ENCODE assay signal across 26 cellular contexts in the genomic region with DNA sequence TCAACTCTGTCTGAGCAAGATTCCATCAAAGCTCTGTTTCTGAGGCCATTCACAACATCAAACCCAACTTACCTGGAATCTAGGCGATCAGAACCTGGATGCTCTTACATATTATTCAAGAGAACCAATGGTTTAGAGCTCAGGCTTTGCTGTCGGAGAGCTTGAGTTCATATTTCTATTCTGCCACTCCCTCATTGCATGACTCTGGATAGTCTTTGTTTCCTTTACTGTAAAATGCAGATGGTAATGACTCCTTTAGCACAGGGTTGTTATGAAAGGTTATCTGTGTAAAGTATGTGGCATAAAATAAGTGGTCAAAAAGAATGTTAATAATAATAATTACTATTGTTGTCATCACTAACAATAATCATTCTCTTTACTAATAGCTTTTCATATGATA.
"Had no signal": no experiment of that assay in that cellular context is flagged by ENCODE, and none has a peak within 500 bp of the region (broad histone marks: within the 10 kb centered on the region; RNA-seq: fewer than 3 reads in every experiment).

No MANE protein-coding gene starts in this region.

- H3K27me3 ChIP-seq: brain microvascular endothelial cell, gastroesophageal sphincter, ovary, stomach, thyroid gland had no signal

- DNase-seq: activated CD8-positive, alpha-beta memory T cell treated with anti-CD3 and anti-CD28 coated beads, Interleukin-2, amount 10 ng/mL, durations not matched to agents 7 days and 5 days; activated CD8-positive, alpha-beta T cell treated with anti-CD3 and anti-CD28 coated beads, Interleukin-2, amount 10 ng/mL, durations not matched to agents 7 days and 5 days; activated effector memory CD4-positive, alpha-beta T cell treated with Interleukin-2 at 50 U/mL for 16 hours; activated naive CD4-positive, alpha-beta T cell treated with Interleukin-2 at 50 U/mL for 16 hours; activated naive CD8-positive, alpha-beta T cell treated with anti-CD3 and anti-CD28 coated beads, Interleukin-2, amount 10 ng/mL, durations not matched to agents 7 days and 5 days; amniotic stem cell; brain microvascular endothelial cell; central memory CD4-positive, alpha-beta T cell; endodermal cell; hypothalamus; immature natural killer cell; kidney; naive thymus-derived CD4-positive, alpha-beta T cell; ovary; retina; stimulated activated CD4-positive, alpha-beta T cell treated with anti-CD3 and anti-CD28 coated beads, Interleukin-15, amount 100 ng/mL, for 24 hours; stimulated activated CD4-positive, alpha-beta T cell treated with anti-CD3 and anti-CD28 coated beads, Interleukin-2, amount 100 ng/mL, for 24 hours; stimulated activated naive B cell treated with anti-CD40 and anti-IgM and Interleukin-4, amounts not matched to agents 10 μg/mL and 1 μg/mL and 100 μg/mL, for 72 hours; stomach; T-helper 2 cell; thyroid gland had no signal

- H3K4me3 Mint-ChIP-seq: activated CD8-positive, alpha-beta memory T cell treated with anti-CD3 and anti-CD28 coated beads, Interleukin-2, amount 10 ng/mL, durations not matched to agents 7 days and 5 days; activated CD8-positive, alpha-beta T cell treated with anti-CD3 and anti-CD28 coated beads, Interleukin-2, amount 10 ng/mL, durations not matched to agents 7 days and 5 days; activated naive CD8-positive, alpha-beta T cell treated with anti-CD3 and anti-CD28 coated beads, Interleukin-2, amount 10 ng/mL, durations not matched to agents 7 days and 5 days; dendritic cell treated with granulocyte-macrophage colony-stimulating factor and Interleukin-4, amounts not matched to agents 40 ng/mL and 50 ng/mL, for 4 days; endodermal cell; immature natural killer cell; mesothelial cell of epicardium; naive thymus-derived CD4-positive, alpha-beta T cell; stimulated activated naive B cell treated with anti-CD40 and anti-IgM and Interleukin-4, amounts not matched to agents 10 μg/mL and 1 μg/mL and 100 μg/mL, for 72 hours had no signal

- H3K27ac ChIP-seq: brain microvascular endothelial cell, gastroesophageal sphincter, ovary, thyroid gland had no signal

- H3K27ac Mint-ChIP-seq: activated CD8-positive, alpha-beta memory T cell treated with anti-CD3 and anti-CD28 coated beads, Interleukin-2, amount 10 ng/mL, durations not matched to agents 7 days and 5 days; activated CD8-positive, alpha-beta T cell treated with anti-CD3 and anti-CD28 coated beads, Interleukin-2, amount 10 ng/mL, durations not matched to agents 7 days and 5 days; activated naive CD8-positive, alpha-beta T cell treated with anti-CD3 and anti-CD28 coated beads, Interleukin-2, amount 10 ng/mL, durations not matched to agents 7 days and 5 days; dendritic cell treated with granulocyte-macrophage colony-stimulating factor and Interleukin-4, amounts not matched to agents 40 ng/mL and 50 ng/mL, for 4 days; endodermal cell; mesothelial cell of epicardium; progenitor cell of endocrine pancreas; stimulated activated naive B cell treated with anti-CD40 and anti-IgM and Interleukin-4, amounts not matched to agents 10 μg/mL and 1 μg/mL and 100 μg/mL, for 72 hours had no signal

- ATAC-seq: activated CD8-positive, alpha-beta memory T cell treated with anti-CD3 and anti-CD28 coated beads, Interleukin-2, amount 10 ng/mL, durations not matched to agents 7 days and 5 days; activated CD8-positive, alpha-beta T cell treated with anti-CD3 and anti-CD28 coated beads, Interleukin-2, amount 10 ng/mL, durations not matched to agents 7 days and 5 days; gastroesophageal sphincter; naive thymus-derived CD4-positive, alpha-beta T cell; sciatic nerve; stimulated activated naive B cell treated with anti-CD40 and anti-IgM and Interleukin-4, amounts not matched to agents 10 μg/mL and 1 μg/mL and 100 μg/mL, for 72 hours had no signal

- H3K4me3 ChIP-seq: gastroesophageal sphincter, ovary, stomach, thyroid gland had no signal

- H3K9me3 ChIP-seq: gastroesophageal sphincter, ovary, stomach, thyroid gland had no signal

- H3K27me3 Mint-ChIP-seq: activated CD8-positive, alpha-beta memory T cell treated with anti-CD3 and anti-CD28 coated beads, Interleukin-2, amount 10 ng/mL, durations not matched to agents 7 days and 5 days; activated naive CD8-positive, alpha-beta T cell treated with anti-CD3 and anti-CD28 coated beads, Interleukin-2, amount 10 ng/mL, durations not matched to agents 7 days and 5 days; dendritic cell treated with granulocyte-macrophage colony-stimulating factor and Interleukin-4, amounts not matched to agents 40 ng/mL and 50 ng/mL, for 4 days; naive thymus-derived CD4-positive, alpha-beta T cell; progenitor cell of endocrine pancreas; stimulated activated naive B cell treated with anti-CD40 and anti-IgM and Interleukin-4, amounts not matched to agents 10 μg/mL and 1 μg/mL and 100 μg/mL, for 72 hours had no signal

- H3K9me3 Mint-ChIP-seq: activated naive CD8-positive, alpha-beta T cell treated with anti-CD3 and anti-CD28 coated beads, Interleukin-2, amount 10 ng/mL, durations not matched to agents 7 days and 5 days; dendritic cell treated with granulocyte-macrophage colony-stimulating factor and Interleukin-4, amounts not matched to agents 40 ng/mL and 50 ng/mL, for 4 days; endodermal cell; immature natural killer cell; mesothelial cell of epicardium; naive thymus-derived CD4-positive, alpha-beta T cell; stimulated activated naive B cell treated with anti-CD40 and anti-IgM and Interleukin-4, amounts not matched to agents 10 μg/mL and 1 μg/mL and 100 μg/mL, for 72 hours had no signal

- H3K36me3 Mint-ChIP-seq: immature natural killer cell had no signal

- H3K36me3 ChIP-seq: brain microvascular endothelial cell, gastroesophageal sphincter, ovary, stomach, thyroid gland had no signal
